Comparison of ENCODE assay signal across 10 cellular contexts in the genomic region with DNA sequence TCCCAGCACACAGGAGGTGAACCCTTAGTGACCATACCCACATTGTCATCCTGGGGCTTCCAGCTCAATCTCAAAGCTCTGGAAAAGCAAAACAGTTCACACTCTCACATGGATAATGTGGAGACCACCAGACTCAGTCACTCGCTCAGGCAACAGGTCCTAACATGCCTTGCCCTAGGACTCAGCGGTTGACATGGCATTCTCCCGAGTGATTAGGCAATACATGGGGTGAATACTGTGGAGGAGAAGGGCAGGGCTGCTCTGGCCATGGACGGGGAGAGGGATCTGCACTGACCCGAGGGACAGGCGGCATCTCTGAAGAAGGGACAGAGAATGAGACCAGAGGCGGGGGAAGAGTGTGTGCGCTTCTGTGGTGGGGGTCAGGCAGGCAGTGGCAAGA. TPM values are rescaled to one million over a fixed set of nuclear protein-coding genes. Genes with fewer than 3 reads are reported as not detected.
DNase-seq lines count a peak whose midpoint lies in the region; ATAC-seq and TF ChIP-seq lines count a peak whose summit lies in the region.
"Had no signal": no experiment of that assay in that cellular context is flagged by ENCODE, and none has a peak within 500 bp of the region (broad histone marks: within the 10 kb centered on the region; RNA-seq: fewer than 3 reads in every experiment).

No MANE protein-coding gene starts in this region.

- no peaks in the 10 kb centered on the region for H4K20me1 ChIP-seq in H9 (ENCODE audit: control insufficient read depth, insufficient read depth, insufficient read length)

- H3K27me3 ChIP-seq in H9 (ENCODE audit: insufficient read depth, low read length) (no peaks in the 10 kb centered on the region), breast epithelium (no peaks in the 10 kb centered on the region)

- no peak overlapping the region for H4K5ac ChIP-seq in H9 (ENCODE audit: insufficient read length, low read depth, low read length)

- no peak overlapping the region for H2BK120ac ChIP-seq in H9 (ENCODE audit: low read depth, low read length, poor library complexity, severe bottlenecking)

- no peak overlapping the region for H3K56ac ChIP-seq in H9 (ENCODE audit: insufficient read length, low read depth, low read length)

- WGBS in H9 (ENCODE audit: extremely low coverage, insufficient read length, low lambda C conversion rate): no CpG with 5 or more reads among the region's 8 CpGs

- no peak overlapping the region for H3K4me2 ChIP-seq in H9 (ENCODE audit: insufficient read depth, insufficient read length, low read length)
- H3K4me2 ChIP-seq: KMS-11 had no signal

- no peaks in the 10 kb centered on the region for H3K23me2 ChIP-seq in H9 (ENCODE audit: insufficient read length, low read depth, low read length, poor library complexity, severe bottlenecking)

- H3K23ac ChIP-seq in H9 (ENCODE audit: insufficient read length, low read depth, low read length): no peak overlapping the region

- H3K79me2 ChIP-seq in H9 (ENCODE audit: insufficient read depth, low read length): peaks cover 80% of the 10 kb centered on the region

- no peak for TF ChIP-seq POLR2A in breast epithelium (IDR thresholded peaks at IDR 0.05)

- ATAC-seq in naive B cell (ENCODE audit: low read depth in 2 of 2) (no peak), left colon (no peak)
- ATAC-seq: sciatic nerve had no signal

- H3K4me1 Mint-ChIP-seq in H9 (peaks cover 34 to 39% of the 10 kb centered on the region in 2 experiments), naive B cell (peaks cover 64 to 93% (median 84%) of the 10 kb centered on the region in 3 donors)

- no peak overlapping the region for H3K9ac ChIP-seq in H9 (ENCODE audit: extremely low read depth, insufficient read length, low read length)
- H3K9ac ChIP-seq: KMS-11 had no signal

- H3K4me1 ChIP-seq in H9 (ENCODE audit: insufficient read depth, low read length) (peaks cover 3% of the 10 kb centered on the region; the same call in 1 of the 2 replicates), breast epithelium (peaks cover 35 to 50% of the 10 kb centered on the region in 2 donors)

- H3K36me3 ChIP-seq in breast epithelium: no peaks in the 10 kb centered on the region

- peaks cover 33% of the 10 kb centered on the region for H3K79me1 ChIP-seq in H9 (ENCODE audit: insufficient read depth, low read depth, low read length, poor library complexity, severe bottlenecking)

- H3K36me3 Mint-ChIP-seq in H9 (ENCODE audit: insufficient read depth in 1 of 3, low read depth in 3 of 3): peaks cover 13 to 18% (median 18%) of the 10 kb centered on the region in 3 experiments; a peak in 6 of 7 replicates
- peaks cover under 1 to 3% of the 10 kb centered on the region in 2 donors for H3K36me3 Mint-ChIP-seq in naive B cell

- H3K27ac ChIP-seq in H9 (ENCODE audit: insufficient read length, low read depth, low read length): no peak overlapping the region
- H3K27ac ChIP-seq in breast epithelium: peak overlapping the region; percentile 26 to 54
- H3K27ac ChIP-seq: KMS-11 had no signal

- no peak overlapping the region for H3K18ac ChIP-seq in H9 (ENCODE audit: insufficient read length, low read depth, low read length)

- H3K4me3 Mint-ChIP-seq in H9 (no peak overlapping the region), naive B cell (peak overlapping the region in 2 of 8 donors; percentile 4 to 25)

- no peak overlapping the region for H4K8ac ChIP-seq in H9 (replicated peaks; ENCODE audit: insufficient read length, low read depth, low read length)

- H2AK5ac ChIP-seq in H9 (ENCODE audit: insufficient read length, low read length): no peak overlapping the region

- H4K91ac ChIP-seq in H9 (ENCODE audit: insufficient read length, low read depth, low read length): no peak overlapping the region

- no peak for TF ChIP-seq CTCF in AG10803 (conservative IDR thresholded peaks at IDR 0.05; ENCODE audit: low read length)
- TF ChIP-seq CTCF in H9 (conservative IDR thresholded peaks at IDR 0.05): no peak
- no peak for TF ChIP-seq CTCF in breast epithelium (IDR thresholded peaks at IDR 0.05)

- H3K4me3 ChIP-seq in AG10803 (ENCODE audit: low read length) (no peak overlapping the region), breast epithelium (no peak overlapping the region)

- H3T11ph ChIP-seq in H9 (ENCODE audit: low read length): no peak overlapping the region

- H3K27ac Mint-ChIP-seq in H9 (peak overlapping the region; percentile 29 to 93 (median 83); a peak in 5 of 7 replicates), naive B cell (peak overlapping the region in 4 of 6 donors; percentile 40 to 91 (median 82))

- H2BK12ac ChIP-seq in H9 (ENCODE audit: insufficient read length, low read depth, low read length): no peak overlapping the region

- H2BK15ac ChIP-seq in H9 (ENCODE audit: low read depth, low read length): no peak overlapping the region

- no peak overlapping the region; the same call in 1 of the 2 replicates for H3K14ac ChIP-seq in H9 (ENCODE audit: insufficient read depth, low read length)

- intact Hi-C loops in breast epithelium (cut with DNase I; ENCODE audit: low total_unique reads): no loop called here
- intact Hi-C loops in left colon (cut with DNase I, micrococcal nuclease): no loop called here

- H3K9me3 Mint-ChIP-seq in H9 (no peaks in the 10 kb centered on the region), naive B cell (no peaks in the 10 kb centered on the region)

- no peak overlapping the region for H2BK20ac ChIP-seq in H9 (ENCODE audit: low read depth, low read length, poor library complexity, severe bottlenecking)

- H3K27me3 Mint-ChIP-seq in H9 (ENCODE audit: low read depth): no peaks in the 10 kb centered on the region
- H3K27me3 Mint-ChIP-seq in naive B cell: no peaks in the 10 kb centered on the region

- H3K4ac ChIP-seq in H9 (ENCODE audit: low read depth, low read length): no peak overlapping the region

- no peak overlapping the region for H2AFZ ChIP-seq in H9 (ENCODE audit: low read length)

- DNase-seq in AG10803 (ENCODE audit: low read depth) (peak; percentile 47), H9 (no peak), breast epithelium (ENCODE audit: low spot score in 2 of 2) (no peak), naive B cell (no peak), mesenteric fat pad (ENCODE audit: low spot score) (no peak), NCI-H1092 treated with DMSO at 0.1 percent for 48 hours (lab: John Stamatoyannopoulos, UW) (no peak), left colon (no peak), RPMI8226 (no peak)

- no peak overlapping the region for H2BK5ac ChIP-seq in H9 (ENCODE audit: insufficient read length, low read length)

- no peaks in the 10 kb centered on the region for H3K9me3 ChIP-seq in H9 (ENCODE audit: control insufficient read depth, low read depth, low read length)
- H3K9me3 ChIP-seq in breast epithelium: no peaks in the 10 kb centered on the region

RNA-seq across cellular contexts. Expression of a gene that starts 44.4 kb away (rescaled TPM):
- total RNA-seq in H9 (2021) (26.7 and 27.4 TPM in 2 replicates), breast epithelium (under 1 TPM in 1 of 3 donors, not detected in 2; 0.29 TPM), mesenteric fat pad (0.35 TPM), left colon (under 1 TPM; 0.39 to 0.58 TPM)
- polyA plus RNA-seq in naive B cell (ENCODE audit: low read depth in 6 of 6): not detected

RNA-seq across cellular contexts. Expression of a gene that starts 55.7 kb away (rescaled TPM):
- total RNA-seq in H9 (2021) (144 TPM in 2 replicates), breast epithelium (10 to 100 TPM; 25.6 to 37.5 (median 33.8) TPM), mesenteric fat pad (96.3 TPM), left colon (10 to 100 TPM; 64.6 to 90.7 TPM)
- polyA plus RNA-seq in naive B cell (ENCODE audit: low read depth in 6 of 6): 10 to 100 TPM; 13.5 to 51.9 (median 18.4) TPM

Comparison
In these comparisons a context has a peak if more than half of its experiments do, and no peak if none do; other contexts are left out.
1. RNA of a gene that starts 44.4 kb away (total RNA-seq): 26.7 to 27.4 TPM in H9; 0.39 to 0.58 TPM in left colon, 0.35 TPM in mesenteric fat pad (single experiment) and 0.29 TPM in breast epithelium; every median in the first group is over 10 times any median in the second.